Comparison of ENCODE assay signal across 1 cellular context in the genomic region with DNA sequence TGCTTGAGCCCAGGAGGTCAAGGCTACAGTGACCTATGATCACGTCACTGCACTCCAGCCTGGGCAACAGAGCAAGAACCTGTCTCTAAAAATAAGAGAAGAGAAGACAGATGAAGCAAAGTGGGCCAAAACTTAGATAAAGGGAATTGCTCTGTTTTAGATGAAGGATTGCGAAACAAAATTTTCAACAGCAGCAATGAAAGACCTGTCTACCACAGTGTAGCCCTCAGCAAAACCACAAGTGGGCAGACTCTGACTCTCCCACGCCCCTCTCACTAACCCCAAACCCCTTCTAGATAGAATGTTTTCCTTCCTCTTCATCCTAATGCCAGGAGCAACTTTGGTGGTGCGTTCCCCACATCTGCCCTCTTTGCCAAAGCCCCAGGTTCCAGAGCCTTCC.
TF ChIP-seq lines count a peak whose summit lies in the region.

No MANE protein-coding gene starts in this region.

TF ChIP-seq in SK-N-SH, 30 proteins besides CTCF, POLR2A, EP300 and RAD21:
- no peak for TF ChIP-seq REST (IDR thresholded peaks at IDR 0.05; ENCODE audit: low read depth, low read length)
- TF ChIP-seq RCOR1 (IDR thresholded peaks at IDR 0.05; ENCODE audit: low read length) = no peak
- TF ChIP-seq, protein P1, sequence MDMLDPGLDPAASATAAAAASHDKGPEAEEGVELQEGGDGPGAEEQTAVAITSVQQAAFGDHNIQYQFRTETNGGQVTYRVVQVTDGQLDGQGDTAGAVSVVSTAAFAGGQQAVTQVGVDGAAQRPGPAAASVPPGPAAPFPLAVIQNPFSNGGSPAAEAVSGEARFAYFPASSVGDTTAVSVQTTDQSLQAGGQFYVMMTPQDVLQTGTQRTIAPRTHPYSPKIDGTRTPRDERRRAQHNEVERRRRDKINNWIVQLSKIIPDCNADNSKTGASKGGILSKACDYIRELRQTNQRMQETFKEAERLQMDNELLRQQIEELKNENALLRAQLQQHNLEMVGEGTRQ (IDR thresholded peaks at IDR 0.05; ENCODE audit: borderline replicate concordance, low read depth, low read length) = no peak
- no peak for TF ChIP-seq NFIC (IDR thresholded peaks at IDR 0.05; ENCODE audit: borderline replicate concordance)
- no peak for TF ChIP-seq TAF1 (IDR thresholded peaks at IDR 0.05; ENCODE audit: borderline replicate concordance, low read depth, low read length)
